21 cellular contexts compared by ENCODE assay signal in the genomic region with DNA sequence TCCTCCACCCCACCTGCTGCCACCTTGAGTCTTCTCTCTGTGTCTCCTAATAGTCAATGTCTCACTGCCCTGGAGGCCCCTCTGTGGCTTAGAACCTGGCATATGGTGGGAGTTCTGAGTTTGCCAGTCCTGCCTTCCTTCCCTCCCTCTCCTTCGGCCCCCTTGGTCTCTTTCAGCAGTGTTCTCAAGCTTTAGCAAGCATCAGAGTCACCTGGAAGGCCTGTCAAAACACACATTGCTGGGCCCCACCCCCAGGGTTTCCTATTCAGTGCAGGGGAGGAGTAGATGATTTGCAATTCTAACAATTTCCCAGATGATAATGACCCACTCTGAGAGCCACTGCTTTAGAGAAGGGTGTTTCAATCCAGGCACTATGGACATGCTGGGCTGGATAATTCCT. TPM values are rescaled to one million over a fixed set of nuclear protein-coding genes. Genes with fewer than 3 reads are reported as not detected.
A peak's percentile ranks its signal among the peaks of the same experiment; 100 is the strongest.
DNase-seq lines count a peak whose midpoint lies in the region; ATAC-seq and TF ChIP-seq lines count a peak whose summit lies in the region.
"Had no signal": no experiment of that assay in that cellular context is flagged by ENCODE, and none has a peak within 500 bp of the region (broad histone marks: within the 10 kb centered on the region; RNA-seq: fewer than 3 reads in every experiment).

No MANE protein-coding gene starts in this region.

- peak overlapping the region; percentile 79 for H3K4me2 ChIP-seq in GM23338
- H3K4me2 ChIP-seq in neural progenitor cell = peak overlapping the region; percentile 68

- H3K27ac Mint-ChIP-seq in GM23338 (peak overlapping the region; percentile 96; the same call in 1 of the 2 replicates), neural progenitor cell (no peak overlapping the region)
- peak overlapping the region; percentile 54 for H3K27ac Mint-ChIP-seq in activated T-helper 1 cell treated with anti-CD3 and anti-CD28 coated beads, Interleukin-12 subunit alpha, Interleukin-12 subunit beta, Interleukin-2, Interleukin-4 antibody, amounts not matched to agents 30 ng/mL and 10 ng/mL and 1 ng/mL, durations not matched to agents 14 hours and 24 hours and 36 hours
- no peak overlapping the region for H3K27ac Mint-ChIP-seq in activated T-cell treated with anti-CD3 and anti-CD28 coated beads, Interleukin-2, amount 50 U/mL, for 24 hours
- no peak overlapping the region for H3K27ac Mint-ChIP-seq in activated CD4-positive, alpha-beta T cell treated with anti-CD3 and anti-CD28 coated beads, Interleukin-2, amount 10 ng/mL, durations not matched to agents 7 days and 5 days

- no peaks in the 10 kb centered on the region for H3K27me3 ChIP-seq in GM23338 (ENCODE audit: insufficient read depth)
- H3K27me3 ChIP-seq in neural progenitor cell = no peaks in the 10 kb centered on the region

- H3K27me3 Mint-ChIP-seq in GM23338 (ENCODE audit: insufficient read depth, low read depth, poor library complexity) (peaks cover 13% of the 10 kb centered on the region), neural progenitor cell (ENCODE audit: insufficient read depth, low read depth) (peaks cover 8% of the 10 kb centered on the region)
- H3K27me3 Mint-ChIP-seq in activated T-helper 1 cell treated with anti-CD3 and anti-CD28 coated beads, Interleukin-12 subunit alpha, Interleukin-12 subunit beta, Interleukin-2, Interleukin-4 antibody, amounts not matched to agents 30 ng/mL and 10 ng/mL and 1 ng/mL, durations not matched to agents 14 hours and 24 hours and 36 hours (ENCODE audit: insufficient read depth) = peaks cover 2% of the 10 kb centered on the region
- H3K27me3 Mint-ChIP-seq in activated T-cell treated with anti-CD3 and anti-CD28 coated beads, Interleukin-2, amount 50 U/mL, for 24 hours = no peaks in the 10 kb centered on the region
- no peaks in the 10 kb centered on the region for H3K27me3 Mint-ChIP-seq in activated CD4-positive, alpha-beta T cell treated with anti-CD3 and anti-CD28 coated beads, Interleukin-2, amount 10 ng/mL, durations not matched to agents 7 days and 5 days

- ATAC-seq in GM23338 (no peak), left colon (peak; percentile 43), GM21529 (IDR thresholded peaks at IDR 0.05; ENCODE audit: unreplicated experiment) (no peak)

- H3K4me1 Mint-ChIP-seq in GM23338 = peaks cover 42% of the 10 kb centered on the region
- no peaks in the 10 kb centered on the region for H3K4me1 Mint-ChIP-seq in activated T-helper 1 cell treated with anti-CD3 and anti-CD28 coated beads, Interleukin-12 subunit alpha, Interleukin-12 subunit beta, Interleukin-2, Interleukin-4 antibody, amounts not matched to agents 30 ng/mL and 10 ng/mL and 1 ng/mL, durations not matched to agents 14 hours and 24 hours and 36 hours (ENCODE audit: low read depth)
- peaks cover 51% of the 10 kb centered on the region for H3K4me1 Mint-ChIP-seq in neural progenitor cell
- H3K4me1 Mint-ChIP-seq in activated T-cell treated with anti-CD3 and anti-CD28 coated beads, Interleukin-2, amount 50 U/mL, for 24 hours (ENCODE audit: low read depth) = no peaks in the 10 kb centered on the region
- H3K4me1 Mint-ChIP-seq in activated CD4-positive, alpha-beta T cell treated with anti-CD3 and anti-CD28 coated beads, Interleukin-2, amount 10 ng/mL, durations not matched to agents 7 days and 5 days = no peaks in the 10 kb centered on the region

- H3K27ac ChIP-seq in GM23338 (ENCODE audit: low read depth) = no peak overlapping the region
- no peak overlapping the region for H3K27ac ChIP-seq in neural progenitor cell
- H3K27ac ChIP-seq: GM23248 had no signal

- H3K9me3 Mint-ChIP-seq in GM23338 (no peaks in the 10 kb centered on the region; the same call in 2 of the 3 replicates), neural progenitor cell (no peaks in the 10 kb centered on the region)
- H3K9me3 Mint-ChIP-seq in activated T-helper 1 cell treated with anti-CD3 and anti-CD28 coated beads, Interleukin-12 subunit alpha, Interleukin-12 subunit beta, Interleukin-2, Interleukin-4 antibody, amounts not matched to agents 30 ng/mL and 10 ng/mL and 1 ng/mL, durations not matched to agents 14 hours and 24 hours and 36 hours = no peaks in the 10 kb centered on the region
- no peaks in the 10 kb centered on the region for H3K9me3 Mint-ChIP-seq in activated T-cell treated with anti-CD3 and anti-CD28 coated beads, Interleukin-2, amount 50 U/mL, for 24 hours
- no peaks in the 10 kb centered on the region for H3K9me3 Mint-ChIP-seq in activated CD4-positive, alpha-beta T cell treated with anti-CD3 and anti-CD28 coated beads, Interleukin-2, amount 10 ng/mL, durations not matched to agents 7 days and 5 days

- TF ChIP-seq CTCF in GM23338 (conservative IDR thresholded peaks at IDR 0.05; ENCODE audit: low read depth in 2 of 2) (no peak), neural progenitor cell (IDR thresholded peaks at IDR 0.05) (no peak)

- no peaks in the 10 kb centered on the region for H3K36me3 ChIP-seq in GM23338 (ENCODE audit: insufficient read depth)
- H3K36me3 ChIP-seq in neural progenitor cell = no peaks in the 10 kb centered on the region

- intact Hi-C loops in activated T-helper 1 cell treated with anti-CD3 and anti-CD28 coated beads, Interleukin-12 subunit alpha, Interleukin-12 subunit beta, Interleukin-2, Interleukin-4 antibody, amounts not matched to agents 30 ng/mL and 10 ng/mL and 1 ng/mL, durations not matched to agents 14 hours and 24 hours and 36 hours (cut with micrococcal nuclease) = loop anchor here (5.0 kb wide), 1 partner anchor 51 kb away; no protein-coding TSS in a partner anchor
- intact Hi-C loops in left colon (cut with DNase I, micrococcal nuclease) = no loop called here

- H3K79me2 ChIP-seq in GM23338 (replicated peaks; ENCODE audit: insufficient read depth) = no peaks in the 10 kb centered on the region
- H3K79me2 ChIP-seq in neural progenitor cell (ENCODE audit: low read depth) = no peaks in the 10 kb centered on the region

- CTCF ChIA-PET in activated CD4-positive, alpha-beta T cell treated with anti-CD3 and anti-CD28 coated beads, Interleukin-2, amount 10 ng/mL, durations not matched to agents 7 days and 5 days (lab: Charles Lee) = no interaction called here

- H3K9me3 ChIP-seq in neural progenitor cell (ENCODE audit: low read depth) = no peaks in the 10 kb centered on the region
- H3K9me3 ChIP-seq: A549 had no signal

- POLR2A ChIA-PET in activated CD4-positive, alpha-beta T cell treated with anti-CD3 and anti-CD28 coated beads, Interleukin-2, amount 10 ng/mL, durations not matched to agents 7 days and 5 days (lab: Charles Lee) = no interaction called here

- H3K9ac ChIP-seq in neural progenitor cell = no peak overlapping the region
- H3K9ac ChIP-seq: GM23248 had no signal

- H3K4me3 ChIP-seq in GM23338 (peak overlapping the region; percentile 25), neural progenitor cell (no peak overlapping the region)
- H3K4me3 ChIP-seq: A549, GM23248 had no signal

- H3F3A ChIP-seq in GM23338 (replicated peaks; ENCODE audit: low read depth) = peaks cover 4% of the 10 kb centered on the region; the same call in 1 of the 2 replicates
- peaks cover 20% of the 10 kb centered on the region for H3F3A ChIP-seq in neural progenitor cell (ENCODE audit: low read depth)

- H3K36me3 Mint-ChIP-seq in GM23338 (ENCODE audit: low read depth) = no peaks in the 10 kb centered on the region; the same call in 2 of the 3 replicates
- H3K36me3 Mint-ChIP-seq in activated T-helper 1 cell treated with anti-CD3 and anti-CD28 coated beads, Interleukin-12 subunit alpha, Interleukin-12 subunit beta, Interleukin-2, Interleukin-4 antibody, amounts not matched to agents 30 ng/mL and 10 ng/mL and 1 ng/mL, durations not matched to agents 14 hours and 24 hours and 36 hours (ENCODE audit: low read depth) = no peaks in the 10 kb centered on the region
- peaks cover 3% of the 10 kb centered on the region for H3K36me3 Mint-ChIP-seq in neural progenitor cell
- no peaks in the 10 kb centered on the region for H3K36me3 Mint-ChIP-seq in activated T-cell treated with anti-CD3 and anti-CD28 coated beads, Interleukin-2, amount 50 U/mL, for 24 hours (ENCODE audit: low read depth)
- no peaks in the 10 kb centered on the region for H3K36me3 Mint-ChIP-seq in activated CD4-positive, alpha-beta T cell treated with anti-CD3 and anti-CD28 coated beads, Interleukin-2, amount 10 ng/mL, durations not matched to agents 7 days and 5 days (ENCODE audit: low read depth)

- H3K4me3 Mint-ChIP-seq in GM23338 (peak overlapping the region; percentile 79), neural progenitor cell (peak overlapping the region; percentile 65)
- no peak overlapping the region for H3K4me3 Mint-ChIP-seq in activated T-helper 1 cell treated with anti-CD3 and anti-CD28 coated beads, Interleukin-12 subunit alpha, Interleukin-12 subunit beta, Interleukin-2, Interleukin-4 antibody, amounts not matched to agents 30 ng/mL and 10 ng/mL and 1 ng/mL, durations not matched to agents 14 hours and 24 hours and 36 hours
- H3K4me3 Mint-ChIP-seq in activated T-cell treated with anti-CD3 and anti-CD28 coated beads, Interleukin-2, amount 50 U/mL, for 24 hours = no peak overlapping the region
- no peak overlapping the region for H3K4me3 Mint-ChIP-seq in activated CD4-positive, alpha-beta T cell treated with anti-CD3 and anti-CD28 coated beads, Interleukin-2, amount 10 ng/mL, durations not matched to agents 7 days and 5 days

- H2AFZ ChIP-seq in GM23338 = no peak overlapping the region; the same call in 1 of the 2 replicates
- H2AFZ ChIP-seq in neural progenitor cell (replicated peaks) = peak overlapping the region; percentile 84
- H2AFZ ChIP-seq: GM23248 had no signal

- H3K9me2 ChIP-seq in GM23338 (ENCODE audit: insufficient read depth) = no peaks in the 10 kb centered on the region

- peaks cover 22% of the 10 kb centered on the region for H3K4me1 ChIP-seq in GM23338 (ENCODE audit: insufficient read depth)
- H3K4me1 ChIP-seq in neural progenitor cell = peaks cover 29% of the 10 kb centered on the region
- H3K4me1 ChIP-seq: A549 had no signal

- H4K20me1 ChIP-seq in GM23338 (replicated peaks; ENCODE audit: insufficient read depth) (no peaks in the 10 kb centered on the region), neural progenitor cell (ENCODE audit: low read depth) (no peaks in the 10 kb centered on the region)

- DNase-seq in GM23338 (ENCODE audit: low spot score) (no peak), left colon (no peak), neural progenitor cell (ENCODE audit: low spot score) (no peak)
- no peak for DNase-seq in activated T-helper 1 cell treated with anti-CD3 and anti-CD28 coated beads, Interleukin-12 subunit alpha, Interleukin-12 subunit beta, Interleukin-2, Interleukin-4 antibody, amounts not matched to agents 30 ng/mL and 10 ng/mL and 1 ng/mL, durations not matched to agents 14 hours and 24 hours and 36 hours (ENCODE audit: low spot score)
- DNase-seq in activated T-cell treated with anti-CD3 and anti-CD28 coated beads, Interleukin-2, amount 50 U/mL, for 24 hours = no peak
- DNase-seq in activated CD4-positive, alpha-beta T cell treated with anti-CD3 and anti-CD28 coated beads, Interleukin-2, amount 10 ng/mL, durations not matched to agents 7 days and 5 days = no peak
- no peak for DNase-seq in activated CD4-positive, alpha-beta T cell treated with anti-CD3 and anti-CD28 coated beads, Interleukin-2, amount 50 U/mL, for 4 hours
- DNase-seq: C1 segment of cervical spinal cord; DMS79 treated with DMSO at 0.1 percent for 48 hours; GM23248; IMR-90; NCI-H1105 treated with DMSO at 0.1 percent for 48 hours; NCI-H187 treated with DMSO at 0.1 percent for 48 hours; NCI-H345; NK-92 treated with Interleukin-12 subunit alpha and Interleukin-12 subunit beta, amount 100 ng/mL, for 24 hours; OCI-M1; SIG-M5 had no signal

RNA-seq across cellular contexts. Expression of gene TMEM220, which starts 26.3 kb away (rescaled TPM):
- total RNA-seq in GM23338 (2014; rRNA removed; shearing (Covaris generic)) = 1.2 and 3.1 TPM in 2 replicates
- polyA plus RNA-seq in GM23338 (2016; fragmentation: Nextera tagmentation; extraction: Ambion mirVana) = 7.2 and 7.8 TPM in 2 replicates
- 0.98 and 1.3 TPM in 2 replicates for total RNA-seq in activated T-helper 1 cell treated with anti-CD3 and anti-CD28 coated beads, Interleukin-12 subunit alpha, Interleukin-12 subunit beta, Interleukin-2, Interleukin-4 antibody, amounts not matched to agents 30 ng/mL and 10 ng/mL and 1 ng/mL, durations not matched to agents 14 hours and 24 hours and 36 hours
- 10 to 100 TPM; 10.5 to 26.1 TPM for total RNA-seq in left colon
- 0.28 and 1.5 TPM in 2 replicates for total RNA-seq in neural progenitor cell (ENCODE audit: low replicate concordance)
- total RNA-seq in activated CD4-positive, alpha-beta T cell treated with anti-CD3 and anti-CD28 coated beads, Interleukin-2, amount 10 ng/mL, durations not matched to agents 7 days and 5 days = under 1 TPM; 0.42 to 0.50 TPM
- total RNA-seq: HT-29 had no signal

RNA-seq across cellular contexts. Expression of gene TMEM238L, which starts 47.8 kb away (rescaled TPM):
- not detected in 2 replicates for total RNA-seq in GM23338 (2014; rRNA removed; shearing (Covaris generic))
- not detected in 2 replicates for polyA plus RNA-seq in GM23338 (2016; fragmentation: Nextera tagmentation; extraction: Ambion mirVana)
- total RNA-seq in activated T-helper 1 cell treated with anti-CD3 and anti-CD28 coated beads, Interleukin-12 subunit alpha, Interleukin-12 subunit beta, Interleukin-2, Interleukin-4 antibody, amounts not matched to agents 30 ng/mL and 10 ng/mL and 1 ng/mL, durations not matched to agents 14 hours and 24 hours and 36 hours = not detected in 2 replicates
- 10 to 100 TPM; 89.7 to 95.0 TPM for total RNA-seq in left colon
- not detected in 2 replicates for total RNA-seq in neural progenitor cell (ENCODE audit: low replicate concordance)
- total RNA-seq in activated CD4-positive, alpha-beta T cell treated with anti-CD3 and anti-CD28 coated beads, Interleukin-2, amount 10 ng/mL, durations not matched to agents 7 days and 5 days = not detected
- total RNA-seq: GM23248, IMR-90, RPMI7951 had no signal
- polyA plus RNA-seq: A549, GM23248, IMR-90 had no signal

RNA-seq across cellular contexts. Expression of gene ADPRM, which starts 58.8 kb away (rescaled TPM):
- total RNA-seq in GM23338 (2014; rRNA removed; shearing (Covaris generic)) = 4.8 and 8.8 TPM in 2 replicates
- polyA plus RNA-seq in GM23338 (2016; fragmentation: Nextera tagmentation; extraction: Ambion mirVana) = 6.8 and 7.6 TPM in 2 replicates
- total RNA-seq in activated T-helper 1 cell treated with anti-CD3 and anti-CD28 coated beads, Interleukin-12 subunit alpha, Interleukin-12 subunit beta, Interleukin-2, Interleukin-4 antibody, amounts not matched to agents 30 ng/mL and 10 ng/mL and 1 ng/mL, durations not matched to agents 14 hours and 24 hours and 36 hours = 10.3 and 12.6 TPM in 2 replicates
- total RNA-seq in left colon (1 to 10 TPM; 6.9 to 7.4 TPM), neural progenitor cell (ENCODE audit: low replicate concordance) (8.9 and 10.2 TPM in 2 replicates)
- 10 to 100 TPM; 16.0 to 16.1 TPM for total RNA-seq in activated CD4-positive, alpha-beta T cell treated with anti-CD3 and anti-CD28 coated beads, Interleukin-2, amount 10 ng/mL, durations not matched to agents 7 days and 5 days

RNA-seq across cellular contexts. Expression of gene SCO1, which starts 58.8 kb away (rescaled TPM):
- total RNA-seq in GM23338 (2014; rRNA removed; shearing (Covaris generic)) = 69.4 and 72.5 TPM in 2 replicates
- 37.6 and 43.9 TPM in 2 replicates for polyA plus RNA-seq in GM23338 (2016; fragmentation: Nextera tagmentation; extraction: Ambion mirVana)
- total RNA-seq in activated T-helper 1 cell treated with anti-CD3 and anti-CD28 coated beads, Interleukin-12 subunit alpha, Interleukin-12 subunit beta, Interleukin-2, Interleukin-4 antibody, amounts not matched to agents 30 ng/mL and 10 ng/mL and 1 ng/mL, durations not matched to agents 14 hours and 24 hours and 36 hours = 42.0 and 43.7 TPM in 2 replicates
- total RNA-seq in left colon (10 to 100 TPM; 43.4 to 48.7 TPM), neural progenitor cell (ENCODE audit: low replicate concordance) (32.4 and 39.0 TPM in 2 replicates)
- total RNA-seq in activated CD4-positive, alpha-beta T cell treated with anti-CD3 and anti-CD28 coated beads, Interleukin-2, amount 10 ng/mL, durations not matched to agents 7 days and 5 days = 10 to 100 TPM; 23.7 to 25.3 TPM

Comparison
In these comparisons a context has a peak if more than half of its experiments do, and no peak if none do; other contexts are left out.
1. H3K27ac Mint-ChIP-seq: peak in GM23338 (single experiment) and activated T-helper 1 cell treated with anti-CD3 and anti-CD28 coated beads, Interleukin-12 subunit alpha, Interleukin-12 subunit beta, Interleukin-2, Interleukin-4 antibody, amounts not matched to agents 30 ng/mL and 10 ng/mL and 1 ng/mL, durations not matched to agents 14 hours and 24 hours and 36 hours (single experiment); none in neural progenitor cell (single experiment), activated T-cell treated with anti-CD3 and anti-CD28 coated beads, Interleukin-2, amount 50 U/mL, for 24 hours (single experiment) and activated CD4-positive, alpha-beta T cell treated with anti-CD3 and anti-CD28 coated beads, Interleukin-2, amount 10 ng/mL, durations not matched to agents 7 days and 5 days (single experiment).
2. H3K4me3 Mint-ChIP-seq: peak in GM23338 (single experiment) and neural progenitor cell (single experiment); none in activated T-helper 1 cell treated with anti-CD3 and anti-CD28 coated beads, Interleukin-12 subunit alpha, Interleukin-12 subunit beta, Interleukin-2, Interleukin-4 antibody, amounts not matched to agents 30 ng/mL and 10 ng/mL and 1 ng/mL, durations not matched to agents 14 hours and 24 hours and 36 hours (single experiment), activated T-cell treated with anti-CD3 and anti-CD28 coated beads, Interleukin-2, amount 50 U/mL, for 24 hours (single experiment) and activated CD4-positive, alpha-beta T cell treated with anti-CD3 and anti-CD28 coated beads, Interleukin-2, amount 10 ng/mL, durations not matched to agents 7 days and 5 days (single experiment).
3. RNA of gene TMEM238L, which starts 47.8 kb away (total RNA-seq): 89.7 to 95.0 TPM in left colon; not detected in GM23338, not detected in activated T-helper 1 cell treated with anti-CD3 and anti-CD28 coated beads, Interleukin-12 subunit alpha, Interleukin-12 subunit beta, Interleukin-2, Interleukin-4 antibody, amounts not matched to agents 30 ng/mL and 10 ng/mL and 1 ng/mL, durations not matched to agents 14 hours and 24 hours and 36 hours, not detected in neural progenitor cell and not detected in activated CD4-positive, alpha-beta T cell treated with anti-CD3 and anti-CD28 coated beads, Interleukin-2, amount 10 ng/mL, durations not matched to agents 7 days and 5 days; every median in the first group is over 10 times any median in the second.